In the genomic region with DNA sequence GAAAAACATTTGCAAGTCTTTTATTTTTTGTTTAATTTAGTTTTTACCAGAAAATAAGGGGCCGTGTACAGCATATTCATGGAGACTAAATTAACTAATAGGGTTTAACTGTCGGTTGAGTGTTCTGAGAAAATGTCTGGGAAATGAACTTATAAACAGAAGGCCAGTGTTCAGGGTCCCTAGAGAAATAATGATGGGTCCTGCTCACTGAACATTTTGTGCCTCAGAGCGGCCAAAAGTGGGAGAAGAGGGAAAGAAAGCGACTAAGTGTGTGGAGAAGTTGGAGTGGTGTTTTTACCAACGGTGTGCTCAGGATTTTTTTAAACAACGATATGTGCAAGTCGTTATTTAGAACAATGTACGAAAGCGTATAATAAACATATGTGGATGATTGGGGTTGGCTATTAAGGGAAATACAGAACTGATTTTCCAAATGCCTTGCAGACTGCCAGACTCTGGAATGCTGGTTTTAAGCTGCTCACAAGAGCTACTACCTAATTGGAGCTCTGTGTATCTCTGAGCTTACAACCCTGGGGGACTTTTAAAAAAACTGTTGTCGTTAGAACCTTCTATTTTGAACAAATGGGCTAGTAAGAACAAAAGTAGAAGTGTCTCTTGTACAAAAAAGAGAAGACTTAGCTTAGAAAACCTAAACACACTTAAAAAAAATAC, we compare ENCODE assay signal across 14 cellular contexts.
DNase-seq lines count a peak whose midpoint lies in the region; ATAC-seq and TF ChIP-seq lines count a peak whose summit lies in the region.
"Had no signal": no experiment of that assay in that cellular context is flagged by ENCODE, and none has a peak within 500 bp of the region (broad histone marks: within the 10 kb centered on the region; RNA-seq: fewer than 3 reads in every experiment).

No MANE protein-coding gene starts in this region.

- peak overlapping the region; percentile 54 for H3K4me2 ChIP-seq in DND-41 (ENCODE audit: insufficient read depth, low read length)
- H3K4me2 ChIP-seq: PC-9 had no signal

- POLR2A ChIA-PET in WTC11 (lab: Charles Lee): no interaction called here

- no peaks in the 10 kb centered on the region for H3K79me2 ChIP-seq in DND-41 (ENCODE audit: insufficient read depth, low read length)

- H3K9me3 ChIP-seq in DND-41 (ENCODE audit: insufficient read depth, low read length, severe bottlenecking) (no peaks in the 10 kb centered on the region), cardiac muscle cell (ENCODE audit: low read depth) (no peaks in the 10 kb centered on the region)
- H3K9me3 ChIP-seq: spleen had no signal

- TF ChIP-seq CTCF in DND-41 (IDR thresholded peaks at IDR 0.05; ENCODE audit: borderline replicate concordance, extremely low read depth, low read length, poor library complexity, severe bottlenecking) (no peak), WTC11 (IDR thresholded peaks at IDR 0.05) (no peak), cardiac muscle cell (IDR thresholded peaks at IDR 0.05; ENCODE audit: low read depth, low read length) (no peak)

- no peak for DNase-seq in DND-41
- no peak for DNase-seq in WTC11 (ENCODE audit: low spot score)
- DNase-seq in cardiac muscle cell (ENCODE audit: low read depth in 1 of 2, low spot score in 1 of 2): peak; percentile 40 to 45
- DNase-seq in UCSD-AML1 (lab: John Stamatoyannopoulos, UW; ENCODE audit: unreplicated experiment): no peak
- DNase-seq in foreskin melanocyte: no peak
- DNase-seq in NCI-H82 treated with DMSO at 0.1 percent for 48 hours (lab: John Stamatoyannopoulos, UW; ENCODE audit: unreplicated experiment): no peak
- DNase-seq: activated CD4-positive, alpha-beta memory T cell treated with anti-CD3 and anti-CD28 coated beads, Interleukin-2, amount 10 ng/mL, durations not matched to agents 7 days and 5 days; COR-L47; H7; PC-9; spleen; stimulated activated naive B cell treated with anti-CD40 and anti-IgM and Interleukin-4, amounts not matched to agents 10 μg/mL and 1 μg/mL and 100 μg/mL, for 72 hours had no signal

- no peaks in the 10 kb centered on the region for H3K27me3 ChIP-seq in DND-41 (ENCODE audit: insufficient read depth, low read length, poor library complexity)
- H3K27me3 ChIP-seq in cardiac muscle cell: no peaks in the 10 kb centered on the region
- H3K27me3 ChIP-seq in rectal smooth muscle tissue (ENCODE audit: control insufficient read depth, insufficient read depth, low read length): no peaks in the 10 kb centered on the region
- H3K27me3 ChIP-seq: spleen had no signal

- H3K36me3 ChIP-seq in DND-41 (ENCODE audit: insufficient read depth, low read length) (no peaks in the 10 kb centered on the region), cardiac muscle cell (no peaks in the 10 kb centered on the region), rectal smooth muscle tissue (ENCODE audit: control insufficient read depth, insufficient read depth, low read length) (no peaks in the 10 kb centered on the region)
- H3K36me3 ChIP-seq: spleen had no signal

- CTCF ChIA-PET in WTC11 (lab: Charles Lee): interaction anchor here (1.0 kb wide), 1 partner anchor 16 kb away, joined by 5 read pairs; no protein-coding TSS in a partner anchor

- no peaks in the 10 kb centered on the region for H3K9me3 Mint-ChIP-seq in WTC11
- H3K9me3 Mint-ChIP-seq: stimulated activated naive B cell treated with anti-CD40 and anti-IgM and Interleukin-4, amounts not matched to agents 10 μg/mL and 1 μg/mL and 100 μg/mL, for 72 hours had no signal

- no peaks in the 10 kb centered on the region for H4K20me1 ChIP-seq in DND-41 (ENCODE audit: insufficient read depth, low read length)

- H3K27ac ChIP-seq in DND-41 (ENCODE audit: low read length) (peak overlapping the region; percentile 57), cardiac muscle cell (peak overlapping the region; percentile 57), rectal smooth muscle tissue (ENCODE audit: low read depth, low read length) (peak overlapping the region; percentile 44)
- H3K27ac ChIP-seq: PC-9 had no signal

- peak overlapping the region; percentile 80 for H3K27ac Mint-ChIP-seq in WTC11
- H3K27ac Mint-ChIP-seq: activated CD4-positive, alpha-beta memory T cell treated with anti-CD3 and anti-CD28 coated beads, Interleukin-2, amount 10 ng/mL, durations not matched to agents 7 days and 5 days; stimulated activated naive B cell treated with anti-CD40 and anti-IgM and Interleukin-4, amounts not matched to agents 10 μg/mL and 1 μg/mL and 100 μg/mL, for 72 hours had no signal

- H2AFZ ChIP-seq in DND-41 (ENCODE audit: low read depth, low read length): peak overlapping the region; percentile 55
- H2AFZ ChIP-seq: PC-9 had no signal

- ATAC-seq in DND-41 (ENCODE audit: insufficient read depth, low read depth) (no peak), WTC11 (no peak), GM19328 (IDR thresholded peaks at IDR 0.05; ENCODE audit: unreplicated experiment) (no peak)
- ATAC-seq: stimulated activated naive B cell treated with anti-CD40 and anti-IgM and Interleukin-4, amounts not matched to agents 10 μg/mL and 1 μg/mL and 100 μg/mL, for 72 hours had no signal

- H3K4me1 Mint-ChIP-seq in WTC11: peaks cover 46% of the 10 kb centered on the region

- H3K27me3 Mint-ChIP-seq in WTC11 (ENCODE audit: low read depth): no peaks in the 10 kb centered on the region
- H3K27me3 Mint-ChIP-seq: activated CD4-positive, alpha-beta memory T cell treated with anti-CD3 and anti-CD28 coated beads, Interleukin-2, amount 10 ng/mL, durations not matched to agents 7 days and 5 days; stimulated activated naive B cell treated with anti-CD40 and anti-IgM and Interleukin-4, amounts not matched to agents 10 μg/mL and 1 μg/mL and 100 μg/mL, for 72 hours had no signal

- H3K4me3 ChIP-seq in DND-41 (ENCODE audit: low read depth in 1 of 2, low read length in 2 of 2) (no peak overlapping the region), cardiac muscle cell (no peak overlapping the region), rectal smooth muscle tissue (ENCODE audit: low read length) (peak overlapping the region; percentile 29)
- H3K4me3 ChIP-seq: PC-9, spleen had no signal

- no peak overlapping the region for H3K4me3 Mint-ChIP-seq in WTC11
- H3K4me3 Mint-ChIP-seq: activated CD4-positive, alpha-beta memory T cell treated with anti-CD3 and anti-CD28 coated beads, Interleukin-2, amount 10 ng/mL, durations not matched to agents 7 days and 5 days; stimulated activated naive B cell treated with anti-CD40 and anti-IgM and Interleukin-4, amounts not matched to agents 10 μg/mL and 1 μg/mL and 100 μg/mL, for 72 hours had no signal

- no peaks in the 10 kb centered on the region for H3K36me3 Mint-ChIP-seq in WTC11

- H3K9ac ChIP-seq in DND-41 (ENCODE audit: low read depth, low read length) (peak overlapping the region; percentile 19; the same call in 1 of the 2 replicates), rectal smooth muscle tissue (ENCODE audit: low read length) (no peak overlapping the region)

- peaks cover 37% of the 10 kb centered on the region for H3K4me1 ChIP-seq in DND-41 (ENCODE audit: insufficient read depth, low read length)
- H3K4me1 ChIP-seq in cardiac muscle cell (ENCODE audit: low read depth): peaks cover 38% of the 10 kb centered on the region
- peaks cover 14% of the 10 kb centered on the region for H3K4me1 ChIP-seq in rectal smooth muscle tissue (ENCODE audit: control insufficient read depth, insufficient read depth, low read length)

TF ChIP-seq in WTC11, 78 proteins besides CTCF, POLR2A, EP300 and RAD21 (continues in another document):
- TF ChIP-seq, protein P1, sequence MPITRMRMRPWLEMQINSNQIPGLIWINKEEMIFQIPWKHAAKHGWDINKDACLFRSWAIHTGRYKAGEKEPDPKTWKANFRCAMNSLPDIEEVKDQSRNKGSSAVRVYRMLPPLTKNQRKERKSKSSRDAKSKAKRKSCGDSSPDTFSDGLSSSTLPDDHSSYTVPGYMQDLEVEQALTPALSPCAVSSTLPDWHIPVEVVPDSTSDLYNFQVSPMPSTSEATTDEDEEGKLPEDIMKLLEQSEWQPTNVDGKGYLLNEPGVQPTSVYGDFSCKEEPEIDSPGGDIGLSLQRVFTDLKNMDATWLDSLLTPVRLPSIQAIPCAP (CRISPR knock-in tag; IDR thresholded peaks at IDR 0.05): no peak
- TF ChIP-seq, protein P2, sequence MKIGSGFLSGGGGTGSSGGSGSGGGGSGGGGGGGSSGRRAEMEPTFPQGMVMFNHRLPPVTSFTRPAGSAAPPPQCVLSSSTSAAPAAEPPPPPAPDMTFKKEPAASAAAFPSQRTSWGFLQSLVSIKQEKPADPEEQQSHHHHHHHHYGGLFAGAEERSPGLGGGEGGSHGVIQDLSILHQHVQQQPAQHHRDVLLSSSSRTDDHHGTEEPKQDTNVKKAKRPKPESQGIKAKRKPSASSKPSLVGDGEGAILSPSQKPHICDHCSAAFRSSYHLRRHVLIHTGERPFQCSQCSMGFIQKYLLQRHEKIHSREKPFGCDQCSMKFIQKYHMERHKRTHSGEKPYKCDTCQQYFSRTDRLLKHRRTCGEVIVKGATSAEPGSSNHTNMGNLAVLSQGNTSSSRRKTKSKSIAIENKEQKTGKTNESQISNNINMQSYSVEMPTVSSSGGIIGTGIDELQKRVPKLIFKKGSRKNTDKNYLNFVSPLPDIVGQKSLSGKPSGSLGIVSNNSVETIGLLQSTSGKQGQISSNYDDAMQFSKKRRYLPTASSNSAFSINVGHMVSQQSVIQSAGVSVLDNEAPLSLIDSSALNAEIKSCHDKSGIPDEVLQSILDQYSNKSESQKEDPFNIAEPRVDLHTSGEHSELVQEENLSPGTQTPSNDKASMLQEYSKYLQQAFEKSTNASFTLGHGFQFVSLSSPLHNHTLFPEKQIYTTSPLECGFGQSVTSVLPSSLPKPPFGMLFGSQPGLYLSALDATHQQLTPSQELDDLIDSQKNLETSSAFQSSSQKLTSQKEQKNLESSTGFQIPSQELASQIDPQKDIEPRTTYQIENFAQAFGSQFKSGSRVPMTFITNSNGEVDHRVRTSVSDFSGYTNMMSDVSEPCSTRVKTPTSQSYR (CRISPR knock-in tag; IDR thresholded peaks at IDR 0.05): no peak
- TF ChIP-seq, protein P3, sequence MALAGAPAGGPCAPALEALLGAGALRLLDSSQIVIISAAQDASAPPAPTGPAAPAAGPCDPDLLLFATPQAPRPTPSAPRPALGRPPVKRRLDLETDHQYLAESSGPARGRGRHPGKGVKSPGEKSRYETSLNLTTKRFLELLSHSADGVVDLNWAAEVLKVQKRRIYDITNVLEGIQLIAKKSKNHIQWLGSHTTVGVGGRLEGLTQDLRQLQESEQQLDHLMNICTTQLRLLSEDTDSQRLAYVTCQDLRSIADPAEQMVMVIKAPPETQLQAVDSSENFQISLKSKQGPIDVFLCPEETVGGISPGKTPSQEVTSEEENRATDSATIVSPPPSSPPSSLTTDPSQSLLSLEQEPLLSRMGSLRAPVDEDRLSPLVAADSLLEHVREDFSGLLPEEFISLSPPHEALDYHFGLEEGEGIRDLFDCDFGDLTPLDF (CRISPR knock-in tag; IDR thresholded peaks at IDR 0.05): no peak
- TF ChIP-seq, protein P4, sequence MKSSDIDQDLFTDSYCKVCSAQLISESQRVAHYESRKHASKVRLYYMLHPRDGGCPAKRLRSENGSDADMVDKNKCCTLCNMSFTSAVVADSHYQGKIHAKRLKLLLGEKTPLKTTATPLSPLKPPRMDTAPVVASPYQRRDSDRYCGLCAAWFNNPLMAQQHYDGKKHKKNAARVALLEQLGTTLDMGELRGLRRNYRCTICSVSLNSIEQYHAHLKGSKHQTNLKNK (CRISPR knock-in tag; IDR thresholded peaks at IDR 0.05): no peak
- TF ChIP-seq KAT7 (CRISPR knock-in tag; IDR thresholded peaks at IDR 0.05; ENCODE audit: borderline replicate concordance): no peak
- no peak for TF ChIP-seq ELF4 (CRISPR knock-in tag; IDR thresholded peaks at IDR 0.05; ENCODE audit: low read depth)

Comparison
In these comparisons a context has a peak if more than half of its experiments do, and no peak if none do; other contexts are left out.
1. DNase-seq: peak in cardiac muscle cell (2 of 2); none in DND-41 (single experiment), WTC11 (single experiment), UCSD-AML1 (single experiment), foreskin melanocyte (single experiment) and NCI-H82 treated with DMSO at 0.1 percent for 48 hours (single experiment).
2. Peak in every context shown above with its lines, with median percentiles within 50 percentile points of each other: H3K27ac ChIP-seq.